16 cellular contexts compared by ENCODE assay signal in genomic region chr1:59915516-59915915, GRCh38.
"Had no signal": no experiment of that assay in that cellular context is flagged by ENCODE, and none has a peak within 500 bp of the region (broad histone marks: within the 10 kb centered on the region; RNA-seq: fewer than 3 reads in every experiment).

No MANE protein-coding gene starts in this region.

- H3K27me3 ChIP-seq: hepatocyte, sigmoid colon, suprapubic skin, upper lobe of right lung had no signal

- H3K36me3 ChIP-seq: prostate gland, sigmoid colon, suprapubic skin, upper lobe of right lung had no signal

- H3K9me3 ChIP-seq: prostate gland, sigmoid colon, suprapubic skin, upper lobe of right lung had no signal

- H3K4me2 ChIP-seq: hepatocyte had no signal

- H3K79me2 ChIP-seq: hepatocyte had no signal

- H3K4me3 Mint-ChIP-seq: activated CD8-positive, alpha-beta T cell treated with anti-CD3 and anti-CD28 coated beads, Interleukin-2, amount 10 ng/mL, durations not matched to agents 7 days and 5 days; nephron progenitor cell; T-helper 17 cell; WTC11 had no signal

- H3K4me3 ChIP-seq: hepatocyte, prostate gland, sigmoid colon, suprapubic skin, upper lobe of right lung had no signal

- H3K36me3 Mint-ChIP-seq: WTC11 had no signal

- H2AFZ ChIP-seq: hepatocyte had no signal

- H3K27ac Mint-ChIP-seq: activated CD8-positive, alpha-beta T cell treated with anti-CD3 and anti-CD28 coated beads, Interleukin-2, amount 10 ng/mL, durations not matched to agents 7 days and 5 days; nephron progenitor cell; T-helper 17 cell; WTC11 had no signal

- DNase-seq: activated CD4-positive, alpha-beta T cell treated with anti-CD3 and anti-CD28 coated beads for 48 hours; activated CD8-positive, alpha-beta memory T cell treated with anti-CD3 and anti-CD28 coated beads, Interleukin-2, amount 50 U/mL, for 48 hours; activated CD8-positive, alpha-beta T cell treated with anti-CD3 and anti-CD28 coated beads, Interleukin-2, amount 10 ng/mL, durations not matched to agents 7 days and 5 days; activated naive CD4-positive, alpha-beta T cell treated with Interleukin-2 at 50 U/mL for 16 hours; left colon; nephron progenitor cell; sigmoid colon; stimulated activated CD4-positive, alpha-beta T cell treated with anti-CD3 and anti-CD28 coated beads, Interleukin-2, amount 100 ng/mL, for 48 hours; stimulated activated naive CD4-positive, alpha-beta T cell treated with Interleukin-2 at 50 U/mL for 16 hours; T-helper 17 cell; upper lobe of right lung had no signal

- ATAC-seq: activated CD8-positive, alpha-beta T cell treated with anti-CD3 and anti-CD28 coated beads, Interleukin-2, amount 10 ng/mL, durations not matched to agents 7 days and 5 days; left colon; SK-N-SH treated with all-trans-retinoic acid at 6 μM for 48 hours; T-helper 17 cell; upper lobe of right lung; WTC11 had no signal

- H3K9me3 Mint-ChIP-seq: nephron progenitor cell had no signal

- H3K4me1 ChIP-seq: prostate gland, sigmoid colon, suprapubic skin, upper lobe of right lung had no signal

- H3K27ac ChIP-seq: hepatocyte, prostate gland, sigmoid colon, suprapubic skin, upper lobe of right lung had no signal

- H3K4me1 Mint-ChIP-seq: nephron progenitor cell, T-helper 17 cell, WTC11 had no signal
